In the genomic region with DNA sequence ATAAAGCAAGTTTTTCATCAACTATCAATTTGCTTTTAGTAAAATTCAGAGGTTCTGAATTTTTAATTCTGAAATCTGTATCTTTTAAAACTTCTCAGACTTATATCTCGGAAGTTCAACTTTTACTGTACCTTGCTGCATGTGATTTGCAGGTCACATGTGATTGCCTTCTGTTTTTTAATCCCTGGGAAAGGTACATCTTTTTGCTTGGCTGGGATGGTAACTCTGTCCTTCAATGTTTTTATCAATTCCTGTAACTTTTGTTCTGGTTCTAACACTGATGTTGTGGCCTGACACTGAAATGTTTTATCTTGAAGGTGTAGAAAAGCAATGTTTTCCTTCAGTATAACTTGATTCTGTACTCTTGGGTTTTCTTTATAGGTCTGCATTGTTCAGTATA, we compare ENCODE assay signal across 27 cellular contexts.
"Had no signal": no experiment of that assay in that cellular context is flagged by ENCODE, and none has a peak within 500 bp of the region (broad histone marks: within the 10 kb centered on the region; RNA-seq: fewer than 3 reads in every experiment).

No MANE protein-coding gene starts in this region.

- DNase-seq: naive B cell; naive thymus-derived CD8-positive, alpha-beta T cell; nephron progenitor cell; nucleus accumbens; ovary; psoas muscle; right cardiac atrium; right lobe of liver; sigmoid colon; small intestine; stimulated activated CD4-positive, alpha-beta T cell treated with anti-CD3 and anti-CD28 coated beads, Interleukin-15, amount 100 ng/mL, for 24 hours; stimulated activated CD4-positive, alpha-beta T cell treated with anti-CD3 and anti-CD28 coated beads, Interleukin-2, amount 100 ng/mL, for 24 hours; stimulated activated CD4-positive, alpha-beta T cell treated with anti-CD3 and anti-CD28 coated beads, Interleukin-2, amount 100 ng/mL, for 48 hours; stimulated activated CD4-positive, alpha-beta T cell treated with anti-CD3 and anti-CD28 coated beads, Interleukin-4, amount 100 ng/mL, for 24 hours; stimulated activated naive CD4-positive, alpha-beta T cell; stimulated activated naive CD8-positive, alpha-beta T cell treated with anti-CD3 and anti-CD28 coated beads, Interleukin-15, amount 100 ng/mL, for 72 hours; stimulated activated naive CD8-positive, alpha-beta T cell treated with anti-CD3 and anti-CD28 coated beads, Interleukin-15, Interleukin-2, amounts not matched to agents 100 U/mL and 50 U/mL, for 24 hours; thyroid gland; trophoblast cell; upper lobe of left lung had no signal

- H3K27me3 ChIP-seq: ovary, right lobe of liver, sigmoid colon, thyroid gland, tibial nerve, upper lobe of left lung, vagina had no signal

- H3K36me3 ChIP-seq: neutrophil, ovary, right lobe of liver, sigmoid colon, thoracic aorta, thyroid gland, tibial nerve, upper lobe of left lung, vagina had no signal

- H3K27ac ChIP-seq: neutrophil, ovary, psoas muscle, right lobe of liver, sigmoid colon, thoracic aorta, thyroid gland, tibial nerve, upper lobe of left lung, vagina had no signal

- ATAC-seq: naive thymus-derived CD8-positive, alpha-beta T cell; natural killer cell treated with Interleukin-12 subunit alpha and Interleukin-12 subunit beta and Interleukin-15 and Interleukin-18, amount 100 ng/mL, for 72 hours; psoas muscle; right cardiac atrium; right lobe of liver; stimulated activated memory B cell treated with anti-CD40 and anti-IgM and Interleukin-4, amounts not matched to agents 10 μg/mL and 1 μg/mL and 100 μg/mL, for 72 hours; stimulated activated naive CD8-positive, alpha-beta T cell treated with anti-CD3 and anti-CD28 coated beads, Interleukin-15, amount 100 ng/mL, for 72 hours; stimulated activated naive CD8-positive, alpha-beta T cell treated with anti-CD3 and anti-CD28 coated beads, Interleukin-15, Interleukin-2, amounts not matched to agents 100 U/mL and 50 U/mL, for 24 hours had no signal

- H3K4me1 ChIP-seq: psoas muscle, right lobe of liver, sigmoid colon, tibial nerve, upper lobe of left lung, vagina had no signal

- H3K9me3 ChIP-seq: neutrophil, ovary, thoracic aorta, thyroid gland, upper lobe of left lung, vagina had no signal

- FAIRE-seq: small intestine, urothelium cell line had no signal

- H3K4me3 ChIP-seq: ovary, psoas muscle, right lobe of liver, sigmoid colon, thoracic aorta, thyroid gland, tibial nerve, upper lobe of left lung, vagina had no signal
